9 cellular contexts compared by ENCODE assay signal in the genomic region with DNA sequence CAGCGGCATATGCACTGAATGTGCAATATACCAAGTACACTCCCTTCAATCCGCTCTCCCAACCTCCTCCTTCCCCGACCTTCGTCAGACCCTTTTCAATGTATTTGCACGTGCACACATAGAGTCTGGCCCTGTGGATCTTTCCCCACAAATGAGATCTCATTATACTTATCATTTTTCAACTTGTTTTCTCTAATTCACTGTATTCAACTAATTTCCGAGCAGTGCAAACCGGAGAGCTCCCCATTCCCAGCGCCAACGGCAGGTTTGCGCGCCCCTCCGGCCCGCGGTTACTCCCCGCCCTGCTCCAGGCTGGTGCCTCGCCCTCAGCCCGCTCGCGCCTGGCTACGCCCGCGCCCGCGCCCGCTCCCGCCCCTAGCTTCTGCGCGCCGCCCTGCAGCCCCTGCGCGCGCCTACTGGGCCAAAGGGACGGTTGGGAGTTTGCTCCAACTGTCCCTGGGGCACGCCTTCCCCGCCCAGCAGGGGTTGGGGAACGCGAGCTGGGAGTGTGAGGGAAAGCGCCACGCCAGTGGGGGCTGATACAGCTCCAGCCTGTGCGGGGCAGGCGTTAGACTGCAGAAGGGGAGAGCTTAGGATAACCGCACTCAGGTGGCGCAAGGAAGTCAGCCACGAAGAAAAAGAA. TPM values are rescaled to one million over a fixed set of nuclear protein-coding genes. Genes with fewer than 3 reads are reported as not detected.
A peak's percentile ranks its signal among the peaks of the same experiment; 100 is the strongest.
DNase-seq lines count a peak whose midpoint lies in the region; ATAC-seq, FAIRE-seq and TF ChIP-seq lines count a peak whose summit lies in the region.
"Had no signal": no experiment of that assay in that cellular context is flagged by ENCODE, and none has a peak within 500 bp of the region (broad histone marks: within the 10 kb centered on the region; RNA-seq: fewer than 3 reads in every experiment).

No MANE protein-coding gene starts in this region.

- peaks cover 6% of the 10 kb centered on the region for H3K4me1 Mint-ChIP-seq in astrocyte (ENCODE audit: low read depth, unreplicated experiment)

- H3K9ac ChIP-seq in astrocyte (ENCODE audit: low read length) = no peak overlapping the region

- peaks cover 53% of the 10 kb centered on the region for H3K27me3 Mint-ChIP-seq in astrocyte (ENCODE audit: low read depth, unreplicated experiment)

- no peak for TF ChIP-seq POLR2A in GM12892 (IDR thresholded peaks at IDR 0.05; ENCODE audit: low read depth, low read length)

- H3K36me3 ChIP-seq in ACC112 (ENCODE audit: insufficient read depth, low read length) = no peaks in the 10 kb centered on the region
- no peaks in the 10 kb centered on the region for H3K36me3 ChIP-seq in H7 (replicated peaks; ENCODE audit: control insufficient read depth, insufficient read depth, low read length)
- H3K36me3 ChIP-seq in astrocyte (ENCODE audit: insufficient read depth, low read length) = no peaks in the 10 kb centered on the region

- H3K4me3 Mint-ChIP-seq in astrocyte (ENCODE audit: unreplicated experiment) = peak overlapping the region; percentile 72

- H3K4me3 ChIP-seq in ACC112 (ENCODE audit: low read depth, low read length) (peak overlapping the region; percentile 65), H7 (ENCODE audit: insufficient read depth, low read depth, low read length) (peak overlapping the region; percentile 34), astrocyte (ENCODE audit: insufficient read depth, low read depth, low read length) (peak overlapping the region; percentile 26)

- H3K9me3 Mint-ChIP-seq in astrocyte (ENCODE audit: unreplicated experiment) = peaks cover 2% of the 10 kb centered on the region

- H3K9me3 ChIP-seq in astrocyte (ENCODE audit: insufficient read depth, low read depth, low read length) = no peaks in the 10 kb centered on the region

- H2AFZ ChIP-seq in ACC112 (ENCODE audit: low read length, unreplicated experiment) (no peak overlapping the region), astrocyte (ENCODE audit: low read depth, low read length) (no peak overlapping the region)

- H3K27ac Mint-ChIP-seq in astrocyte (ENCODE audit: unreplicated experiment) = no peak overlapping the region

- H3K27ac ChIP-seq in ACC112 (ENCODE audit: low read depth, low read length) (no peak overlapping the region), astrocyte (ENCODE audit: low read depth, low read length) (no peak overlapping the region)

- H3K27me3 ChIP-seq in ACC112 (ENCODE audit: insufficient read depth, low read length) (peaks cover 77% of the 10 kb centered on the region), H7 (ENCODE audit: control insufficient read depth, insufficient read depth, low read length) (peaks cover 82% of the 10 kb centered on the region), astrocyte (ENCODE audit: insufficient read depth, low read length) (peaks cover 75% of the 10 kb centered on the region)

- no peaks in the 10 kb centered on the region for H3K79me2 ChIP-seq in ACC112 (ENCODE audit: control insufficient read depth, insufficient read depth, low read length, unreplicated experiment)
- H3K79me2 ChIP-seq in astrocyte (ENCODE audit: insufficient read depth, low read length) = no peaks in the 10 kb centered on the region

- no peaks in the 10 kb centered on the region for H3K36me3 Mint-ChIP-seq in astrocyte (ENCODE audit: low read depth, unreplicated experiment)

- no peaks in the 10 kb centered on the region for H4K20me1 ChIP-seq in astrocyte (ENCODE audit: insufficient read depth, low read length)

- FAIRE-seq in astrocyte (lab: Jason Lieb, UNC) = no peak
- FAIRE-seq in GM12892 (lab: Jason Lieb, UNC) = no peak
- FAIRE-seq: GM18507 had no signal

- H3K4me1 ChIP-seq in ACC112 (ENCODE audit: control insufficient read depth, insufficient read depth, low read length, unreplicated experiment) = peaks cover 8% of the 10 kb centered on the region
- peaks cover 20% of the 10 kb centered on the region for H3K4me1 ChIP-seq in astrocyte (ENCODE audit: insufficient read depth, low read length)

- ATAC-seq in HG02870 (IDR thresholded peaks at IDR 0.05; ENCODE audit: unreplicated experiment) = no peak

- TF ChIP-seq CTCF in astrocyte (IDR thresholded peaks at IDR 0.05; ENCODE audit: insufficient read depth, low read depth, low read length) = no peak

- peak; percentile 93 for DNase-seq in H7
- DNase-seq in NCI-H774 (lab: John Stamatoyannopoulos, UW) = peak; percentile 77
- no peak for DNase-seq in astrocyte (ENCODE audit: low read depth)
- peak; percentile 82 for DNase-seq in iPS-NIHi7 (ENCODE audit: extremely low spot score)
- peak; percentile 44 for DNase-seq in stimulated activated CD8-positive, alpha-beta memory T cell treated with anti-CD3 and anti-CD28 coated beads, Interleukin-4, amount 100 ng/mL, for 48 hours
- no peak for DNase-seq in GM12892 (ENCODE audit: insufficient read length)

- H3K4me2 ChIP-seq in astrocyte (ENCODE audit: low read length) = peak overlapping the region; percentile 79

RNA-seq across cellular contexts. Expression of gene CDC20B, which starts 3.3 kb away (rescaled TPM):
- not detected in 2 replicates for total RNA-seq in H7 (2014; rRNA removed; shearing (Covaris generic))
- total RNA-seq in astrocyte = 0.11 and 0.17 TPM in 2 replicates
- polyA plus RNA-seq in GM12892 (2012; ENCODE audit: missing spikeins) = not detected

RNA-seq across cellular contexts. Expression of gene GPX8, which starts 16.3 kb away (rescaled TPM):
- 41.3 and 50.2 TPM in 2 replicates for total RNA-seq in H7 (2014; rRNA removed; shearing (Covaris generic))
- total RNA-seq in astrocyte = 144 and 176 TPM in 2 replicates
- not detected for polyA plus RNA-seq in GM12892 (2012; ENCODE audit: missing spikeins)

RNA-seq across cellular contexts. Expression of gene MCIDAS, which starts 50.8 kb away (rescaled TPM):
- not detected in 2 replicates for total RNA-seq in H7 (2014; rRNA removed; shearing (Covaris generic))
- total RNA-seq in astrocyte = not detected in 2 replicates
- not detected for polyA plus RNA-seq in GM12892 (2012; ENCODE audit: missing spikeins)

RNA-seq across cellular contexts. Expression of gene CCNO, which starts 57.1 kb away (rescaled TPM):
- total RNA-seq in H7 (2014; rRNA removed; shearing (Covaris generic)) = 0.35 TPM in 1 of 2 replicates, not detected in the other
- total RNA-seq in astrocyte = 0.19 and 0.43 TPM in 2 replicates
- polyA plus RNA-seq in GM12892 (2012; ENCODE audit: missing spikeins) = not detected

Comparison
In these comparisons a context has a peak if more than half of its experiments do, and no peak if none do; other contexts are left out.
1. DNase-seq: peak in H7 (single experiment), NCI-H774 (single experiment), iPS-NIHi7 (single experiment) and stimulated activated CD8-positive, alpha-beta memory T cell treated with anti-CD3 and anti-CD28 coated beads, Interleukin-4, amount 100 ng/mL, for 48 hours (single experiment); none in astrocyte (single experiment) and GM12892 (single experiment).
2. Peak in every context shown above with its lines, with median percentiles within 50 percentile points of each other: H3K4me3 ChIP-seq.